22 cellular contexts compared by ENCODE assay signal in the genomic region with DNA sequence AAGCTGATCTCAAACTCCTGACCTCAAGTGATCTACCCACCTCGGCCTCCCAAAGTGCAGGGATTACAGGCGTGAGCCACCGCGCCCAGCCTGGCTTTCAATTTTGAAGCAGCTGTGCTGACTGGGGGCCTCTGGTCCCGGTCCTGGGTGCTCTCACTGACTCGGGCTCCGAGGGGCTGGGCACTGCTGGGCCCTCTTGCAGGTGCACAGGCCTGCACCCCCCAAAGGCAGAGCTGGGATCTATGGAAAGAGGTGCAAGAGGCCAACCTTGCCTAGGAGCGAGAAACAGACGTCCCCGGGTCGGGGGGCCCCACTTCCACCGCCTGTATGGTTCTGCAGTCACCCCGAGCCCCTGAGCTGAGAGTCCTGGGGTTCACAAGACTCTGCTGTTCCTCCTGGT.
"Had no signal": no experiment of that assay in that cellular context is flagged by ENCODE, and none has a peak within 500 bp of the region (broad histone marks: within the 10 kb centered on the region; RNA-seq: fewer than 3 reads in every experiment).

No MANE protein-coding gene starts in this region.

- H3K9me3 ChIP-seq: colonic mucosa, heart right ventricle, psoas muscle, stomach, suprapubic skin, transverse colon had no signal

- H3K27ac ChIP-seq: colonic mucosa, heart right ventricle, psoas muscle, suprapubic skin, transverse colon had no signal

- H3K36me3 Mint-ChIP-seq: activated naive CD4-positive, alpha-beta T cell treated with anti-CD3 and anti-CD28 coated beads, Interleukin-2, amount 10 ng/mL, durations not matched to agents 7 days and 5 days had no signal

- H3K4me3 ChIP-seq: colonic mucosa, heart right ventricle, psoas muscle, skin epidermis, stomach, suprapubic skin, transverse colon had no signal

- H3K36me3 ChIP-seq: colonic mucosa had no signal

- H3K27ac Mint-ChIP-seq: activated CD4-positive, alpha-beta memory T cell treated with anti-CD3 and anti-CD28 coated beads for 36 hours; activated naive CD4-positive, alpha-beta T cell treated with anti-CD3 and anti-CD28 coated beads, Interleukin-2, amount 10 ng/mL, durations not matched to agents 7 days and 5 days; stimulated activated memory B cell treated with anti-CD40 and anti-IgM and Interleukin-4, amounts not matched to agents 10 μg/mL and 1 μg/mL and 100 μg/mL, for 72 hours; T-helper 17 cell had no signal

- H3K4me1 ChIP-seq: colonic mucosa, psoas muscle had no signal

- H3K27me3 ChIP-seq: colonic mucosa, heart right ventricle, stomach, suprapubic skin, transverse colon had no signal

- H3K27me3 Mint-ChIP-seq: activated CD4-positive, alpha-beta memory T cell treated with anti-CD3 and anti-CD28 coated beads for 36 hours; activated naive CD4-positive, alpha-beta T cell treated with anti-CD3 and anti-CD28 coated beads, Interleukin-2, amount 10 ng/mL, durations not matched to agents 7 days and 5 days; brain; stimulated activated memory B cell treated with anti-CD40 and anti-IgM and Interleukin-4, amounts not matched to agents 10 μg/mL and 1 μg/mL and 100 μg/mL, for 72 hours; T-helper 17 cell had no signal

- ATAC-seq: heart right ventricle; left cardiac atrium; psoas muscle; right cardiac atrium; stimulated activated memory B cell treated with anti-CD40 and anti-IgM and Interleukin-4, amounts not matched to agents 10 μg/mL and 1 μg/mL and 100 μg/mL, for 72 hours; T-helper 17 cell had no signal

- H3K9me3 Mint-ChIP-seq: activated CD4-positive, alpha-beta memory T cell treated with anti-CD3 and anti-CD28 coated beads for 36 hours; activated naive CD4-positive, alpha-beta T cell treated with anti-CD3 and anti-CD28 coated beads, Interleukin-2, amount 10 ng/mL, durations not matched to agents 7 days and 5 days; brain; stimulated activated memory B cell treated with anti-CD40 and anti-IgM and Interleukin-4, amounts not matched to agents 10 μg/mL and 1 μg/mL and 100 μg/mL, for 72 hours had no signal

- DNase-seq: activated CD4-positive, alpha-beta memory T cell treated with anti-CD3 and anti-CD28 coated beads for 36 hours; activated CD4-positive, alpha-beta T cell treated with anti-CD3 and anti-CD28 coated beads for 48 hours; activated CD4-positive, CD25-positive, alpha-beta regulatory T cell; activated effector memory CD4-positive, alpha-beta T cell treated with anti-CD3 and anti-CD28 coated beads, Interleukin-2, amount 50 U/mL, for 16 hours; activated naive CD4-positive, alpha-beta T cell treated with anti-CD3 and anti-CD28 coated beads, Interleukin-2, amount 10 ng/mL, durations not matched to agents 7 days and 5 days; activated T-cell treated with anti-CD3 and anti-CD28 coated beads, Interleukin-2, amount 50 U/mL, for 48 hours; central memory CD4-positive, alpha-beta T cell; colonic mucosa; heart right ventricle; left cardiac atrium; right cardiac atrium; stimulated activated CD4-positive, alpha-beta T cell treated with anti-CD3 and anti-CD28 coated beads, Interleukin-15, amount 100 ng/mL, for 24 hours; stomach; SW 1271; T-helper 17 cell; transverse colon had no signal

- FAIRE-seq: endometrium had no signal

- H3K4me3 Mint-ChIP-seq: activated CD4-positive, alpha-beta memory T cell treated with anti-CD3 and anti-CD28 coated beads for 36 hours; activated naive CD4-positive, alpha-beta T cell treated with anti-CD3 and anti-CD28 coated beads, Interleukin-2, amount 10 ng/mL, durations not matched to agents 7 days and 5 days; stimulated activated memory B cell treated with anti-CD40 and anti-IgM and Interleukin-4, amounts not matched to agents 10 μg/mL and 1 μg/mL and 100 μg/mL, for 72 hours; T-helper 17 cell had no signal

- H3K4me1 Mint-ChIP-seq: activated naive CD4-positive, alpha-beta T cell treated with anti-CD3 and anti-CD28 coated beads, Interleukin-2, amount 10 ng/mL, durations not matched to agents 7 days and 5 days had no signal
